ENCODE assay signal across 9 cellular contexts in the genomic region with DNA sequence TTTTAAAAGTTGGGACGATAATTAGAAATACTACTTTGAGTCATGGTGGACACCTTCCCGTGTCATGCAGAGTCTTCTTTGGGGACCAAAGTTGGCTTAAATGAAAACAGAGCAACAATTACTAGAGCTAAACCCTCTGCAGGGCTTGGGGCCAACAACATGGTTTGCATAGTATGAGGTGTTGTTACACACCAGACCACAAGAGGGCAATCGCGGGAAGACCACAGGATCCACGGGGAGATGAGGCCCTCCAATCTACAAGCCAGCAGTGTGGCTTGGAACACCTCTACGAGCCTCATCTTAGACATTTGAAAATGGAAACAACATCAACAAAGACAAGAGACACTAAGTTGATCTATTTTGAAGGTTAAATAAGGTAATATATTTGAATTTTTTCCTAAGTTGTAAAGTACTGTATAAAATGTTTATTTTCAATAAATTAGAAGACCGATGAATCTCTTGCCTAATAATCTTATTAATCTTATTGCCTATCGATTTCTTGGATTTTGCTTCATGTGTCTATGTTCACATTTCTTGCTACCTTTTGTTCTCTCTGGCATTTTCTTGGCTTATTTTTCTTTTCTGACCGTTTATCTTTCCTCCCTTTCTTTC. TPM values are rescaled to one million over a fixed set of nuclear protein-coding genes. Genes with fewer than 3 reads are reported as not detected.
DNase-seq lines count a peak whose midpoint lies in the region; ATAC-seq and TF ChIP-seq lines count a peak whose summit lies in the region.
"Had no signal": no experiment of that assay in that cellular context is flagged by ENCODE, and none has a peak within 500 bp of the region (broad histone marks: within the 10 kb centered on the region; RNA-seq: fewer than 3 reads in every experiment).

No MANE protein-coding gene starts in this region.

- no peak overlapping the region for H4K8ac ChIP-seq in mesenchymal stem cell (ENCODE audit: low read length)

- H4K91ac ChIP-seq in mesenchymal stem cell (ENCODE audit: low read length), result no peak overlapping the region

- H3K23ac ChIP-seq in mesenchymal stem cell (ENCODE audit: low read length in 2 of 2), result no peak overlapping the region

- H2AK5ac ChIP-seq in mesenchymal stem cell (ENCODE audit: low read length, severe bottlenecking), result no peak overlapping the region

- CTCF ChIA-PET in Calu3 (lab: Charles Lee), result interaction anchor here (0.7 to 4.6 kb wide), 13 partner anchors 10 to 326 kb away, joined by 3 to 76 read pairs (median 5); partner anchors contain the start of gene IVL

- H2BK5ac ChIP-seq in mesenchymal stem cell (ENCODE audit: low read depth, low read length, poor library complexity, severe bottlenecking), result no peak overlapping the region

- no TSS peak for BruUV-seq in Calu3 (replicated peaks; lab: Mats Ljungman, UMichigan)

- H3K4ac ChIP-seq in mesenchymal stem cell (ENCODE audit: low read depth in 1 of 2, low read length in 2 of 2), result no peak overlapping the region

- 34% methylated on average over 8 of the region's 9 CpGs for WGBS in mesenchymal stem cell

- peak overlapping the region; percentile 33 for H3K9ac ChIP-seq in mesenchymal stem cell (ENCODE audit: low read length)

- no peak overlapping the region for H3K4me3 Mint-ChIP-seq in Calu3 (ENCODE audit: low read depth, unreplicated experiment)
- H3K4me3 Mint-ChIP-seq in activated CD4-positive, alpha-beta T cell treated with anti-CD3 and anti-CD28 coated beads, Interleukin-2, amount 10 ng/mL, durations not matched to agents 24 days and 14 days, result no peak overlapping the region

- ATAC-seq in HG02759 (IDR thresholded peaks at IDR 0.05; ENCODE audit: unreplicated experiment), result no peak

- no peak overlapping the region for H2BK12ac ChIP-seq in mesenchymal stem cell (ENCODE audit: low read length in 2 of 2)

- no peak overlapping the region for H2BK15ac ChIP-seq in mesenchymal stem cell (ENCODE audit: low read depth, poor library complexity, severe bottlenecking)

- no peaks in the 10 kb centered on the region for H3K4me1 Mint-ChIP-seq in Calu3 (ENCODE audit: low read depth, unreplicated experiment)
- no peaks in the 10 kb centered on the region for H3K4me1 Mint-ChIP-seq in activated CD4-positive, alpha-beta T cell treated with anti-CD3 and anti-CD28 coated beads, Interleukin-2, amount 10 ng/mL, durations not matched to agents 24 days and 14 days

- no peaks in the 10 kb centered on the region for H3K9me3 Mint-ChIP-seq in Calu3 (ENCODE audit: low read depth, unreplicated experiment)
- H3K9me3 Mint-ChIP-seq in activated CD4-positive, alpha-beta T cell treated with anti-CD3 and anti-CD28 coated beads, Interleukin-2, amount 10 ng/mL, durations not matched to agents 24 days and 14 days, result no peaks in the 10 kb centered on the region

- H3K4me3 ChIP-seq in HFF-Myc (replicated peaks; ENCODE audit: low read depth, low read length) (no peak overlapping the region), mesenchymal stem cell (ENCODE audit: insufficient read depth in 1 of 2, low read depth in 1 of 2, low read length in 2 of 2) (no peak overlapping the region)

- no peaks in the 10 kb centered on the region for H3K9me3 ChIP-seq in mesenchymal stem cell (ENCODE audit: control insufficient read depth, low read length)

- no peaks in the 10 kb centered on the region for H3K36me3 Mint-ChIP-seq in Calu3 (ENCODE audit: insufficient read depth, unreplicated experiment)
- H3K36me3 Mint-ChIP-seq in activated CD4-positive, alpha-beta T cell treated with anti-CD3 and anti-CD28 coated beads, Interleukin-2, amount 10 ng/mL, durations not matched to agents 24 days and 14 days (ENCODE audit: low read depth), result no peaks in the 10 kb centered on the region

- TF ChIP-seq CTCF in Calu3 (IDR thresholded peaks at IDR 0.05; ENCODE audit: unreplicated experiment) (peak; percentile 90), HFF-Myc (IDR thresholded peaks at IDR 0.05; ENCODE audit: low read depth, low read length, missing control alignments) (peak; percentile 76)

- H3K4me1 ChIP-seq in mesenchymal stem cell (ENCODE audit: control insufficient read depth, insufficient read depth, low read depth, low read length), result no peaks in the 10 kb centered on the region

- no peaks in the 10 kb centered on the region for H3K79me1 ChIP-seq in mesenchymal stem cell (replicated peaks; ENCODE audit: low read length, poor library complexity, severe bottlenecking)

- H2AFZ ChIP-seq in mesenchymal stem cell (ENCODE audit: low read depth, low read length), result no peak overlapping the region

- intact Hi-C loops in Calu3 (cut with micrococcal nuclease; ENCODE audit: unreplicated experiment), result loop anchor here (2.0 to 5.0 kb wide), 6 partner anchors 37 to 409 kb away; no protein-coding TSS in a partner anchor
- intact Hi-C loops in activated CD4-positive, alpha-beta T cell treated with anti-CD3 and anti-CD28 coated beads, Interleukin-2, amount 10 ng/mL, durations not matched to agents 24 days and 14 days (cut with micrococcal nuclease), result loop anchor here (1.0 kb wide), 1 partner anchor 353 kb away; no protein-coding TSS in a partner anchor

- no peaks in the 10 kb centered on the region for H3K36me3 ChIP-seq in mesenchymal stem cell (ENCODE audit: control insufficient read depth in 1 of 2, insufficient read depth in 2 of 2, low read depth in 1 of 2, low read length in 2 of 2)

- no peak overlapping the region for H3K27ac Mint-ChIP-seq in Calu3 (ENCODE audit: unreplicated experiment)
- H3K27ac Mint-ChIP-seq in activated CD4-positive, alpha-beta T cell treated with anti-CD3 and anti-CD28 coated beads, Interleukin-2, amount 10 ng/mL, durations not matched to agents 24 days and 14 days, result no peak overlapping the region

- H2BK120ac ChIP-seq in mesenchymal stem cell (ENCODE audit: low read depth, low read length), result no peak overlapping the region

- H3K27me3 ChIP-seq in mesenchymal stem cell (ENCODE audit: control insufficient read depth in 1 of 2, insufficient read depth in 1 of 2, low read length in 2 of 2), result no peaks in the 10 kb centered on the region

- H3K18ac ChIP-seq in mesenchymal stem cell (ENCODE audit: low read depth in 1 of 2, low read length in 2 of 2), result no peak overlapping the region

- no peak overlapping the region for H3K4me2 ChIP-seq in mesenchymal stem cell (ENCODE audit: low read length, poor library complexity, severe bottlenecking)

- DNase-seq in Calu3 (peak; percentile 86), HFF-Myc (ENCODE audit: extremely low read depth, low read depth) (peak; percentile 26), NCI-H510A (lab: John Stamatoyannopoulos, UW) (peak; percentile 4), dermis blood vessel endothelial cell (peak; percentile 83), mesenchymal stem cell (peak; percentile 26)
- peak; percentile 88 for DNase-seq in activated CD4-positive, alpha-beta T cell treated with anti-CD3 and anti-CD28 coated beads, Interleukin-2, amount 10 ng/mL, durations not matched to agents 24 days and 14 days
- DNase-seq in stimulated activated CD8-positive, alpha-beta memory T cell treated with anti-CD3 and anti-CD28 coated beads, Interleukin-15, amount 100 ng/mL, for 4 hours (ENCODE audit: low read depth in 2 of 2), result peak; percentile 4 to 27

- no peak overlapping the region for H3K27ac ChIP-seq in mesenchymal stem cell (ENCODE audit: low read length, poor library complexity, severe bottlenecking)

- H3K14ac ChIP-seq in mesenchymal stem cell (ENCODE audit: low read length in 2 of 2), result no peak overlapping the region

- no peaks in the 10 kb centered on the region for H3K27me3 Mint-ChIP-seq in Calu3 (ENCODE audit: unreplicated experiment)
- no peaks in the 10 kb centered on the region for H3K27me3 Mint-ChIP-seq in activated CD4-positive, alpha-beta T cell treated with anti-CD3 and anti-CD28 coated beads, Interleukin-2, amount 10 ng/mL, durations not matched to agents 24 days and 14 days

RNA-seq across cellular contexts. Expression of gene SMCP, which starts 8.2 kb away (rescaled TPM):
- not detected in 2 replicates for total RNA-seq in Calu3 (2022)
- not detected in 2 replicates for total RNA-seq in activated CD4-positive, alpha-beta T cell treated with anti-CD3 and anti-CD28 coated beads, Interleukin-2, amount 10 ng/mL, durations not matched to agents 24 days and 14 days
- not detected in 2 replicates for total RNA-seq in dermis blood vessel endothelial cell
- not detected for polyA plus RNA-seq in mesenchymal stem cell (2013, experiment 1 of 2)
- not detected for polyA plus RNA-seq in mesenchymal stem cell (2013, experiment 2 of 2)
- total RNA-seq: T-helper 1 cell treated with Interleukin-12 subunit alpha and Interleukin-12 subunit beta and Interleukin-4 antibody, amounts not matched to agents 30 ng/mL and 1 ng/mL, for 36 hours had no signal

RNA-seq across cellular contexts. Expression of gene LCE7A, which starts 10.1 kb away (rescaled TPM):
- not detected in 2 replicates for total RNA-seq in Calu3 (2022)
- not detected in 2 replicates for total RNA-seq in activated CD4-positive, alpha-beta T cell treated with anti-CD3 and anti-CD28 coated beads, Interleukin-2, amount 10 ng/mL, durations not matched to agents 24 days and 14 days
- total RNA-seq in dermis blood vessel endothelial cell, result not detected in 2 replicates
- not detected for polyA plus RNA-seq in mesenchymal stem cell (2013, experiment 1 of 2)
- not detected for polyA plus RNA-seq in mesenchymal stem cell (2013, experiment 2 of 2)
- total RNA-seq: T-helper 1 cell treated with Interleukin-12 subunit alpha and Interleukin-12 subunit beta and Interleukin-4 antibody, amounts not matched to agents 30 ng/mL and 1 ng/mL, for 36 hours had no signal

RNA-seq across cellular contexts. Expression of gene LCE6A, which starts 27.3 kb away (rescaled TPM):
- total RNA-seq in Calu3 (2022) (not detected in 2 replicates), dermis blood vessel endothelial cell (not detected in 2 replicates)
- not detected in 2 replicates for total RNA-seq in activated CD4-positive, alpha-beta T cell treated with anti-CD3 and anti-CD28 coated beads, Interleukin-2, amount 10 ng/mL, durations not matched to agents 24 days and 14 days
- not detected for polyA plus RNA-seq in mesenchymal stem cell (2013, experiment 1 of 2)
- not detected for polyA plus RNA-seq in mesenchymal stem cell (2013, experiment 2 of 2)
- total RNA-seq: T-helper 1 cell treated with Interleukin-12 subunit alpha and Interleukin-12 subunit beta and Interleukin-4 antibody, amounts not matched to agents 30 ng/mL and 1 ng/mL, for 36 hours had no signal

RNA-seq across cellular contexts. Expression of gene IVL, which starts 38.4 kb away (rescaled TPM):
- 1.1 and 1.9 TPM in 2 replicates for total RNA-seq in Calu3 (2022)
- total RNA-seq in activated CD4-positive, alpha-beta T cell treated with anti-CD3 and anti-CD28 coated beads, Interleukin-2, amount 10 ng/mL, durations not matched to agents 24 days and 14 days, result not detected in 2 replicates
- not detected in 2 replicates for total RNA-seq in dermis blood vessel endothelial cell
- not detected for polyA plus RNA-seq in mesenchymal stem cell (2013, experiment 1 of 2)
- not detected for polyA plus RNA-seq in mesenchymal stem cell (2013, experiment 2 of 2)
- total RNA-seq: T-helper 1 cell treated with Interleukin-12 subunit alpha and Interleukin-12 subunit beta and Interleukin-4 antibody, amounts not matched to agents 30 ng/mL and 1 ng/mL, for 36 hours had no signal

RNA-seq across cellular contexts. Expression of gene LCE1A, which starts 42.6 kb away (rescaled TPM):
- total RNA-seq in Calu3 (2022), result not detected in 2 replicates
- not detected in 2 replicates for total RNA-seq in activated CD4-positive, alpha-beta T cell treated with anti-CD3 and anti-CD28 coated beads, Interleukin-2, amount 10 ng/mL, durations not matched to agents 24 days and 14 days
- total RNA-seq in dermis blood vessel endothelial cell, result not detected in 2 replicates
- polyA plus RNA-seq in mesenchymal stem cell (2013, experiment 1 of 2), result not detected
- polyA plus RNA-seq in mesenchymal stem cell (2013, experiment 2 of 2), result not detected
- total RNA-seq: T-helper 1 cell treated with Interleukin-12 subunit alpha and Interleukin-12 subunit beta and Interleukin-4 antibody, amounts not matched to agents 30 ng/mL and 1 ng/mL, for 36 hours had no signal

Comparison
In these comparisons a context has a peak if more than half of its experiments do, and no peak if none do; other contexts are left out.
1. DNase-seq: peak in every context shown above with its lines; median percentile 88 in activated CD4-positive, alpha-beta T cell treated with anti-CD3 and anti-CD28 coated beads, Interleukin-2, amount 10 ng/mL, durations not matched to agents 24 days and 14 days; 86 in Calu3; 83 in dermis blood vessel endothelial cell; 26 in HFF-Myc; 26 in mesenchymal stem cell; 16 in stimulated activated CD8-positive, alpha-beta memory T cell treated with anti-CD3 and anti-CD28 coated beads, Interleukin-15, amount 100 ng/mL, for 4 hours; 4 in NCI-H510A.